8 cellular contexts compared by ENCODE assay signal in genomic region chr19:49878744-49879070, GRCh38. TPM values are rescaled to one million over a fixed set of nuclear protein-coding genes. Genes with fewer than 3 reads are reported as not detected.
DNase-seq lines count a peak whose midpoint lies in the region; ATAC-seq and TF ChIP-seq lines count a peak whose summit lies in the region.

No MANE protein-coding gene starts in this region.

- H3K4me3 ChIP-seq in ACC112 (ENCODE audit: low read depth, low read length) (peak overlapping the region; percentile 96), HUES48 (ENCODE audit: low read depth, low read length) (peak overlapping the region; percentile 92), colonic mucosa (no peak overlapping the region), mucosa of stomach (ENCODE audit: low read length) (peak overlapping the region; percentile 81)

- no peak overlapping the region for H3K27ac Mint-ChIP-seq in stimulated activated effector memory CD8-positive, alpha-beta T cell treated with anti-CD3 and anti-CD28 coated beads, Interleukin-12 subunit alpha, Interleukin-12 subunit beta, amount 100 ng/mL, for 72 hours
- H3K27ac Mint-ChIP-seq in natural killer cell, result no peak overlapping the region

- H3K27me3 Mint-ChIP-seq in natural killer cell (ENCODE audit: low read depth in 2 of 2), result no peaks in the 10 kb centered on the region

- H3K9ac ChIP-seq in HUES48 (ENCODE audit: low read depth, low read length) (peak overlapping the region; percentile 55; the same call in 1 of the 2 replicates), colonic mucosa (ENCODE audit: low read depth in 2 of 2, low read length in 2 of 2) (no peak overlapping the region), mucosa of stomach (ENCODE audit: low read length) (no peak overlapping the region)

- H3K27ac ChIP-seq in ACC112 (ENCODE audit: low read depth, low read length) (no peak overlapping the region), HUES48 (ENCODE audit: low read depth, low read length) (peak overlapping the region; percentile 99), colonic mucosa (no peak overlapping the region)

- H3K79me2 ChIP-seq in ACC112 (ENCODE audit: control insufficient read depth, insufficient read depth, low read length, unreplicated experiment), result peaks cover 19% of the 10 kb centered on the region

- intact Hi-C loops in colonic mucosa (cut with DNase I), result no loop called here
- intact Hi-C loops in natural killer cell (cut with micrococcal nuclease), result loop anchor here (5.0 kb wide), 1 partner anchor 391 kb away; the partner anchor contains the start of gene RPL13A

- no peak for ATAC-seq in stimulated activated effector memory CD8-positive, alpha-beta T cell treated with anti-CD3 and anti-CD28 coated beads, Interleukin-12 subunit alpha, Interleukin-12 subunit beta, amount 100 ng/mL, for 72 hours
- no peak for ATAC-seq in natural killer cell

- H3K27me3 ChIP-seq in ACC112 (ENCODE audit: insufficient read depth, low read length) (no peaks in the 10 kb centered on the region), HUES48 (ENCODE audit: control insufficient read depth, insufficient read depth, low read length) (no peaks in the 10 kb centered on the region), colonic mucosa (no peaks in the 10 kb centered on the region), mucosa of stomach (ENCODE audit: control insufficient read depth, insufficient read depth, low read length) (no peaks in the 10 kb centered on the region)

- H3K4me1 ChIP-seq in ACC112 (ENCODE audit: control insufficient read depth, insufficient read depth, low read length, unreplicated experiment), result peaks cover 13% of the 10 kb centered on the region
- peaks cover 16% of the 10 kb centered on the region; the same call in 1 of the 2 replicates for H3K4me1 ChIP-seq in HUES48 (ENCODE audit: control insufficient read depth, insufficient read depth, low read length)
- peaks cover 4% of the 10 kb centered on the region for H3K4me1 ChIP-seq in colonic mucosa
- H3K4me1 ChIP-seq in mucosa of stomach (ENCODE audit: control insufficient read depth, insufficient read depth, low read length), result peaks cover 16% of the 10 kb centered on the region

- peaks cover 66% of the 10 kb centered on the region for H3K4me1 Mint-ChIP-seq in stimulated activated effector memory CD8-positive, alpha-beta T cell treated with anti-CD3 and anti-CD28 coated beads, Interleukin-12 subunit alpha, Interleukin-12 subunit beta, amount 100 ng/mL, for 72 hours
- peaks cover 22 to 26% of the 10 kb centered on the region in 2 donors for H3K4me1 Mint-ChIP-seq in natural killer cell

- DNase-seq in colonic mucosa (peak; percentile 35), natural killer cell (no peak), H4 (ENCODE audit: low spot score) (no peak), SK-N-DZ (ENCODE audit: low spot score) (no peak)
- DNase-seq in stimulated activated effector memory CD8-positive, alpha-beta T cell treated with anti-CD3 and anti-CD28 coated beads, Interleukin-12 subunit alpha, Interleukin-12 subunit beta, amount 100 ng/mL, for 72 hours (ENCODE audit: low spot score in 2 of 2), result no peak

- no peaks in the 10 kb centered on the region for H3K9me3 Mint-ChIP-seq in stimulated activated effector memory CD8-positive, alpha-beta T cell treated with anti-CD3 and anti-CD28 coated beads, Interleukin-12 subunit alpha, Interleukin-12 subunit beta, amount 100 ng/mL, for 72 hours
- no peaks in the 10 kb centered on the region for H3K9me3 Mint-ChIP-seq in natural killer cell

- peaks cover 15% of the 10 kb centered on the region; the same call in 1 of the 2 replicates for H3K36me3 ChIP-seq in ACC112 (ENCODE audit: insufficient read depth, low read length)
- peaks cover 49% of the 10 kb centered on the region for H3K36me3 ChIP-seq in HUES48 (ENCODE audit: control insufficient read depth, insufficient read depth, low read length)
- H3K36me3 ChIP-seq in colonic mucosa, result peaks cover 14% of the 10 kb centered on the region
- H3K36me3 ChIP-seq in mucosa of stomach (ENCODE audit: control insufficient read depth, insufficient read depth, low read length), result peaks cover 30% of the 10 kb centered on the region

- no peaks in the 10 kb centered on the region for H3K9me3 ChIP-seq in HUES48 (ENCODE audit: control insufficient read depth, insufficient read depth, low read length)
- no peaks in the 10 kb centered on the region for H3K9me3 ChIP-seq in colonic mucosa
- H3K9me3 ChIP-seq in mucosa of stomach (ENCODE audit: control insufficient read depth, low read length), result no peaks in the 10 kb centered on the region

- no peak overlapping the region for H3K4me3 Mint-ChIP-seq in stimulated activated effector memory CD8-positive, alpha-beta T cell treated with anti-CD3 and anti-CD28 coated beads, Interleukin-12 subunit alpha, Interleukin-12 subunit beta, amount 100 ng/mL, for 72 hours
- H3K4me3 Mint-ChIP-seq in natural killer cell, result no peak overlapping the region

- TF ChIP-seq CTCF in colonic mucosa (IDR thresholded peaks at IDR 0.05) (no peak), natural killer cell (IDR thresholded peaks at IDR 0.05) (no peak)

- H3K36me3 Mint-ChIP-seq in stimulated activated effector memory CD8-positive, alpha-beta T cell treated with anti-CD3 and anti-CD28 coated beads, Interleukin-12 subunit alpha, Interleukin-12 subunit beta, amount 100 ng/mL, for 72 hours, result no peaks in the 10 kb centered on the region
- H3K36me3 Mint-ChIP-seq in natural killer cell, result no peaks in the 10 kb centered on the region

- H2AFZ ChIP-seq in ACC112 (ENCODE audit: low read length, unreplicated experiment), result no peak overlapping the region

RNA-seq across cellular contexts. Expression of gene TBC1D17, which starts 1.2 kb away (rescaled TPM):
- total RNA-seq in colonic mucosa, result 10 to 100 TPM; 29.4 to 33.7 TPM
- total RNA-seq in natural killer cell, result 10 to 100 TPM; 45.8 to 59.7 (median 54.4) TPM
- 2.6 and 6.8 TPM in 2 replicates for total RNA-seq in H4 (2014; rRNA removed; shearing (Covaris generic))
- 4.3 and 5.3 TPM in 2 replicates for polyA plus RNA-seq in SK-N-DZ (2014; cell fraction: cytosol; rRNA removed)
- polyA plus RNA-seq in SK-N-DZ (2014; cell fraction: nucleus; rRNA removed), result 10.3 and 15.1 TPM in 2 replicates

RNA-seq across cellular contexts. Expression of gene AKT1S1, which starts 1.6 kb away (rescaled TPM):
- 10 to 100 TPM; 32.7 to 74.9 TPM for total RNA-seq in colonic mucosa
- 10 to 100 TPM; 12.8 to 17.8 (median 16.1) TPM for total RNA-seq in natural killer cell
- total RNA-seq in H4 (2014; rRNA removed; shearing (Covaris generic)), result 12.8 and 13.4 TPM in 2 replicates
- polyA plus RNA-seq in SK-N-DZ (2014; cell fraction: cytosol; rRNA removed), result 4.9 TPM in 2 replicates
- 8.1 and 13.5 TPM in 2 replicates for polyA plus RNA-seq in SK-N-DZ (2014; cell fraction: nucleus; rRNA removed)

RNA-seq across cellular contexts. Expression of gene PNKP, which starts 11.3 kb away (rescaled TPM):
- total RNA-seq in colonic mucosa, result 100 to 1,000 TPM in 1 of 2 donors, 10 to 100 TPM in 1; 53.7 to 137 TPM
- 100 to 1,000 TPM; 228 to 253 (median 243) TPM for total RNA-seq in natural killer cell
- total RNA-seq in H4 (2014; rRNA removed; shearing (Covaris generic)), result 20.5 and 22.7 TPM in 2 replicates
- polyA plus RNA-seq in SK-N-DZ (2014; cell fraction: cytosol; rRNA removed), result 7.7 and 19.2 TPM in 2 replicates
- polyA plus RNA-seq in SK-N-DZ (2014; cell fraction: nucleus; rRNA removed), result 75.5 and 87.4 TPM in 2 replicates

RNA-seq across cellular contexts. Expression of gene IL4I1, which starts 18.0 kb away (rescaled TPM):
- 1 to 10 TPM; 1.0 to 2.4 TPM for total RNA-seq in colonic mucosa
- total RNA-seq in natural killer cell, result 1 to 10 TPM; 3.0 to 3.8 (median 3.4) TPM
- total RNA-seq in H4 (2014; rRNA removed; shearing (Covaris generic)), result 0.15 TPM in 1 of 2 replicates, not detected in the other
- polyA plus RNA-seq in SK-N-DZ (2014; cell fraction: cytosol; rRNA removed), result not detected in 2 replicates
- polyA plus RNA-seq in SK-N-DZ (2014; cell fraction: nucleus; rRNA removed), result not detected in 2 replicates

RNA-seq across cellular contexts. Expression of gene PTOV1, which starts 27.7 kb away (rescaled TPM):
- 100 to 1,000 TPM; 109 to 128 TPM for total RNA-seq in colonic mucosa
- total RNA-seq in natural killer cell, result 100 to 1,000 TPM; 116 to 132 (median 128) TPM
- total RNA-seq in H4 (2014; rRNA removed; shearing (Covaris generic)), result 99.9 and 101 TPM in 2 replicates
- polyA plus RNA-seq in SK-N-DZ (2014; cell fraction: cytosol; rRNA removed), result 131 and 164 TPM in 2 replicates
- 365 and 432 TPM in 2 replicates for polyA plus RNA-seq in SK-N-DZ (2014; cell fraction: nucleus; rRNA removed)
